Comparison of ENCODE assay signal across 21 cellular contexts in genomic region chr12:1463073-1463905, GRCh38.
DNase-seq lines count a peak whose midpoint lies in the region; ATAC-seq and TF ChIP-seq lines count a peak whose summit lies in the region.
"Had no signal": no experiment of that assay in that cellular context is flagged by ENCODE, and none has a peak within 500 bp of the region (broad histone marks: within the 10 kb centered on the region; RNA-seq: fewer than 3 reads in every experiment).

No MANE protein-coding gene starts in this region.

- CTCF ChIA-PET in CD4-positive, alpha-beta T cell (lab: Charles Lee): no interaction called here

- no peaks in the 10 kb centered on the region for H3K9me3 ChIP-seq in CD4-positive, alpha-beta T cell (ENCODE audit: control insufficient read depth, low read length)

- peak overlapping the region; percentile 44 for H3K27ac Mint-ChIP-seq in type B pancreatic cell
- no peak overlapping the region for H3K27ac Mint-ChIP-seq in CD4-positive, alpha-beta T cell
- H3K27ac Mint-ChIP-seq: activated naive CD4-positive, alpha-beta T cell treated with anti-CD3 and anti-CD28 coated beads for 36 hours; memory B cell; stimulated activated memory B cell treated with anti-CD40 and anti-IgM and Interleukin-4, amounts not matched to agents 10 μg/mL and 1 μg/mL and 100 μg/mL, for 72 hours had no signal

- POLR2A ChIA-PET in CD4-positive, alpha-beta T cell (lab: Charles Lee): no interaction called here

- H3K27ac ChIP-seq in CD4-positive, alpha-beta T cell (ENCODE audit: low read depth, low read length): no peak overlapping the region

- DNase-seq in NCI-H446 (lab: John Stamatoyannopoulos, UW) (peak; percentile 72 to 90), ecto neural progenitor cell (ENCODE audit: low spot score) (peak; percentile 43), left lobe of liver (ENCODE audit: low spot score) (no peak), type B pancreatic cell (ENCODE audit: extremely low spot score, unreplicated experiment) (no peak), anterior cingulate cortex (lab: John Stamatoyannopoulos, UW) (no peak)
- no peak for DNase-seq in CD4-positive, alpha-beta T cell
- DNase-seq: activated CD4-positive, alpha-beta T cell treated with anti-CD3 and anti-CD28 coated beads for 1 hour; activated CD8-positive, alpha-beta memory T cell treated with anti-CD3 and anti-CD28 coated beads for 24 hours; activated naive CD4-positive, alpha-beta T cell treated with anti-CD3 and anti-CD28 coated beads for 36 hours; activated T-cell treated with anti-CD3 and anti-CD28 coated beads, Interleukin-2, amount 50 U/mL, for 48 hours; DMS79 treated with DMSO at 0.1 percent for 48 hours; HCEC 1CT; hypothalamus; islet precursor cell; naive thymus-derived CD4-positive, alpha-beta T cell; NCI-H1436; NCI-H526; stimulated activated CD4-positive, alpha-beta T cell treated with anti-CD3 and anti-CD28 coated beads, Interleukin-1b, Interleukin-23, amount 100 ng/mL, for 48 hours had no signal

- no peak overlapping the region for H3K4me3 Mint-ChIP-seq in type B pancreatic cell
- H3K4me3 Mint-ChIP-seq in CD4-positive, alpha-beta T cell: no peak overlapping the region
- H3K4me3 Mint-ChIP-seq: activated naive CD4-positive, alpha-beta T cell treated with anti-CD3 and anti-CD28 coated beads for 36 hours; memory B cell; naive thymus-derived CD4-positive, alpha-beta T cell; stimulated activated memory B cell treated with anti-CD40 and anti-IgM and Interleukin-4, amounts not matched to agents 10 μg/mL and 1 μg/mL and 100 μg/mL, for 72 hours had no signal

- H3K36me3 Mint-ChIP-seq in type B pancreatic cell: peaks cover 50% of the 10 kb centered on the region
- peaks cover 39% of the 10 kb centered on the region for H3K36me3 Mint-ChIP-seq in CD4-positive, alpha-beta T cell (ENCODE audit: low read depth)

- TF ChIP-seq CTCF in type B pancreatic cell (conservative IDR thresholded peaks at IDR 0.05): no peak
- no peak for TF ChIP-seq CTCF in CD4-positive, alpha-beta T cell (IDR thresholded peaks at IDR 0.05)

- intact Hi-C loops in CD4-positive, alpha-beta T cell (cut with DNase I, micrococcal nuclease): no loop called here

- peaks cover 21% of the 10 kb centered on the region for H3K4me1 Mint-ChIP-seq in type B pancreatic cell (ENCODE audit: unreplicated experiment)
- H3K4me1 Mint-ChIP-seq in CD4-positive, alpha-beta T cell (ENCODE audit: low read depth): no peaks in the 10 kb centered on the region

- ATAC-seq in left lobe of liver: peak; percentile 48
- ATAC-seq in GM19452 (IDR thresholded peaks at IDR 0.05; ENCODE audit: unreplicated experiment): no peak
- ATAC-seq in CD4-positive, alpha-beta T cell (ENCODE audit: poor library complexity): no peak
- ATAC-seq: naive thymus-derived CD4-positive, alpha-beta T cell; stimulated activated memory B cell treated with anti-CD40 and anti-IgM and Interleukin-4, amounts not matched to agents 10 μg/mL and 1 μg/mL and 100 μg/mL, for 72 hours had no signal

- H3K27me3 Mint-ChIP-seq in type B pancreatic cell: peaks cover 5% of the 10 kb centered on the region
- no peaks in the 10 kb centered on the region for H3K27me3 Mint-ChIP-seq in CD4-positive, alpha-beta T cell
- H3K27me3 Mint-ChIP-seq: memory B cell; naive thymus-derived CD4-positive, alpha-beta T cell; stimulated activated memory B cell treated with anti-CD40 and anti-IgM and Interleukin-4, amounts not matched to agents 10 μg/mL and 1 μg/mL and 100 μg/mL, for 72 hours had no signal

- no peaks in the 10 kb centered on the region for H3K27me3 ChIP-seq in CD4-positive, alpha-beta T cell (ENCODE audit: control insufficient read depth, insufficient read depth, low read length)

- H3K9me3 Mint-ChIP-seq in type B pancreatic cell: no peaks in the 10 kb centered on the region
- H3K9me3 Mint-ChIP-seq in CD4-positive, alpha-beta T cell: no peaks in the 10 kb centered on the region
- H3K9me3 Mint-ChIP-seq: activated naive CD4-positive, alpha-beta T cell treated with anti-CD3 and anti-CD28 coated beads for 36 hours; stimulated activated memory B cell treated with anti-CD40 and anti-IgM and Interleukin-4, amounts not matched to agents 10 μg/mL and 1 μg/mL and 100 μg/mL, for 72 hours had no signal

Comparison
In these comparisons a context has a peak if more than half of its experiments do, and no peak if none do; other contexts are left out.
1. DNase-seq: peak in NCI-H446 (2 of 2) and ecto neural progenitor cell (single experiment); none in left lobe of liver (single experiment), type B pancreatic cell (single experiment), anterior cingulate cortex (0 of 58) and CD4-positive, alpha-beta T cell (0 of 10).